In the genomic region with DNA sequence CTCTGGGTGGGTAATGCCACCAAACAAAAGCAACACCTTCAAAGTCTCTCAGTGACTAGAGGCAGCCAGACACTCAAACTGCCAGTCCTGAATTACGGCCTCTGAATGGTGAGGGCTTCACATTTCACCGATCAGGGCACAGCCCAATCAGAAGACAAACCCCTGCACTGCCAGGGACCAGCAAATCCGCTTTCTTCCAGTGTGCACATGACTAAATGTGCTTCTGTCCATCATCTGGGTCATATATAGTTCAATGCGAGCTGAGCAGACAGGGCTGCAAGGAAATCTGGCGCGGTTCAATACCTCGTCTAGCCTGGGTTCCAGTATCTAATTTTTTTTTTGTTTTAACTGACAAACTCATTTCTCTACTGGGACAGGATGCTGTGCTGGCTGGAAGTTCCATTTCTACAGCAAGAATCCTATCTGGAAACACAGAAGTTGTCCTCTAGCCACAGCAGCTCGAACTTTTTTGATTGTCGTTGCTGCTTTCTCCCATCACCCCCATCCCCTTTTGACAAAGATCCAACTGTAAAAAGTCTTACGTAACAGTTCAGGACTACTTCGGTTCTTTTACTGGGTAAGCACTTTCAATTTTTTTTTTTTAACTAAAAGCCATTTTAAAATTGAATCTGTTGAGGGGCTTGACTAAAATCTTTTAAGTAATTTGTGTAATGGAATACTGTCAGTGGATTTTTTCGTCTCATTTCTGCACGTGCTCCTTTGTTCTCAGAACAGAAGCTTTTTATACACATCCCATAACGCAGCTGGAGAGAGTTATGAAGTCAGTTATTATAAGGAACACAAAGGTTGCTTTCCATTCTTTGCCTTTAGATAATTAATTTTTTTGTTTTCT, we compare ENCODE assay signal across 8 cellular contexts.
DNase-seq lines count a peak whose midpoint lies in the region; TF ChIP-seq lines count a peak whose summit lies in the region.

No MANE protein-coding gene starts in this region.

- H4K20me1 ChIP-seq in H9 (ENCODE audit: control insufficient read depth, insufficient read depth, insufficient read length), result no peaks in the 10 kb centered on the region

- DNase-seq in GM03348 (ENCODE audit: low spot score) (peak; percentile 86), H9 (peak; percentile 83), MG63 (peak; percentile 93), SIG-M5 treated with dmso at 0.1 percent for 504 hours (lab: John Stamatoyannopoulos, UW; ENCODE audit: unreplicated experiment) (peak; percentile 94), brain pericyte (ENCODE audit: low read depth, low spot score) (peak; percentile 80), iPS DF 4.7 (ENCODE audit: extremely low read depth, low spot score) (peak; percentile 76), retina (peak; percentile 92), UCSD-AML1 (lab: John Stamatoyannopoulos, UW; ENCODE audit: unreplicated experiment) (no peak)

- no peak overlapping the region for H3K27ac ChIP-seq in H9 (ENCODE audit: insufficient read length, low read depth, low read length)

- H4K91ac ChIP-seq in H9 (ENCODE audit: insufficient read length, low read depth, low read length), result no peak overlapping the region

- no peak overlapping the region for H3T11ph ChIP-seq in H9 (ENCODE audit: low read length)

- H3K23me2 ChIP-seq in H9 (ENCODE audit: insufficient read length, low read depth, low read length, poor library complexity, severe bottlenecking), result peaks cover 11% of the 10 kb centered on the region

- H3K18ac ChIP-seq in H9 (ENCODE audit: insufficient read length, low read depth, low read length), result no peak overlapping the region

- H2AK5ac ChIP-seq in H9 (ENCODE audit: insufficient read length, low read length), result no peak overlapping the region

- H2BK15ac ChIP-seq in H9 (ENCODE audit: low read depth, low read length), result no peak overlapping the region

- peak overlapping the region; percentile 73 for H3K9ac ChIP-seq in H9 (ENCODE audit: extremely low read depth, insufficient read length, low read length)

- peaks cover 44 to 49% of the 10 kb centered on the region in 2 experiments for H3K4me1 Mint-ChIP-seq in H9

- H3K4me3 Mint-ChIP-seq in H9, result peak overlapping the region in 1 of 2 experiments; percentile 91; a peak in 3 of 5 replicates

- no peak overlapping the region for H4K8ac ChIP-seq in H9 (replicated peaks; ENCODE audit: insufficient read length, low read depth, low read length)

- no peaks in the 10 kb centered on the region for H3K27me3 ChIP-seq in H9 (ENCODE audit: insufficient read depth, low read length)
- H3K27me3 ChIP-seq in MG63, result no peaks in the 10 kb centered on the region

- H2BK120ac ChIP-seq in H9 (ENCODE audit: low read depth, low read length, poor library complexity, severe bottlenecking), result no peak overlapping the region

- H3K4me1 ChIP-seq in H9 (ENCODE audit: insufficient read depth, low read length), result peaks cover 2% of the 10 kb centered on the region; the same call in 1 of the 2 replicates

- H3K4me3 ChIP-seq in MG63, result peak overlapping the region; percentile 66

- TF ChIP-seq CTCF in H9 (conservative IDR thresholded peaks at IDR 0.05), result no peak

- H3K9me3 ChIP-seq in H9 (ENCODE audit: control insufficient read depth, low read depth, low read length), result no peaks in the 10 kb centered on the region
- H3K9me3 ChIP-seq in MG63, result no peaks in the 10 kb centered on the region

- no peaks in the 10 kb centered on the region for H3K27me3 Mint-ChIP-seq in H9 (ENCODE audit: low read depth)

- H3K36me3 Mint-ChIP-seq in H9 (ENCODE audit: insufficient read depth in 1 of 3, low read depth in 3 of 3), result peaks cover 0 to 2% (median 0%) of the 10 kb centered on the region in 3 experiments; a peak in 2 of 7 replicates

- H3K27ac Mint-ChIP-seq in H9, result peak overlapping the region; percentile 23 to 100 (median 91); a peak in 5 of 7 replicates

- no peak overlapping the region for H3K14ac ChIP-seq in H9 (ENCODE audit: insufficient read depth, low read length)

- H4K5ac ChIP-seq in H9 (ENCODE audit: insufficient read length, low read depth, low read length), result no peak overlapping the region

- H3K9me3 Mint-ChIP-seq in H9, result no peaks in the 10 kb centered on the region

- H3K79me1 ChIP-seq in H9 (ENCODE audit: insufficient read depth, low read depth, low read length, poor library complexity, severe bottlenecking), result peaks cover 1% of the 10 kb centered on the region

- peak overlapping the region; percentile 83 for H3K4me2 ChIP-seq in H9 (ENCODE audit: insufficient read depth, insufficient read length, low read length)

- H2AFZ ChIP-seq in H9 (ENCODE audit: low read length), result no peak overlapping the region

- H3K36me3 ChIP-seq in MG63, result no peaks in the 10 kb centered on the region

- H3K4ac ChIP-seq in H9 (ENCODE audit: low read depth, low read length), result no peak overlapping the region

- peaks cover 3% of the 10 kb centered on the region; the same call in 1 of the 2 replicates for H3K79me2 ChIP-seq in H9 (ENCODE audit: insufficient read depth, low read length)

- no peak overlapping the region for H3K23ac ChIP-seq in H9 (ENCODE audit: insufficient read length, low read depth, low read length)

- no peak overlapping the region for H3K56ac ChIP-seq in H9 (ENCODE audit: insufficient read length, low read depth, low read length)

- no peak overlapping the region for H2BK5ac ChIP-seq in H9 (ENCODE audit: insufficient read length, low read length)

- no peak overlapping the region for H2BK12ac ChIP-seq in H9 (ENCODE audit: insufficient read length, low read depth, low read length)

- no peak overlapping the region for H2BK20ac ChIP-seq in H9 (ENCODE audit: low read depth, low read length, poor library complexity, severe bottlenecking)

- no CpG with 5 or more reads among the region's 14 CpGs for WGBS in H9 (ENCODE audit: extremely low coverage, insufficient read length, low lambda C conversion rate)
